7 cellular contexts compared by ENCODE assay signal in genomic region chr14:82122678-82123077, GRCh38.
"Had no signal": no experiment of that assay in that cellular context is flagged by ENCODE, and none has a peak within 500 bp of the region (broad histone marks: within the 10 kb centered on the region; RNA-seq: fewer than 3 reads in every experiment).

No MANE protein-coding gene starts in this region.

- ATAC-seq: HCT116, HepG2 had no signal

- H3K4me1 Mint-ChIP-seq: IgD-negative memory B cell had no signal

- H3K27ac Mint-ChIP-seq: HFFc6, IgD-negative memory B cell had no signal

- DNase-seq: GM23248, GOT3, H7, HFFc6 had no signal

- H3K27me3 Mint-ChIP-seq: IgD-negative memory B cell had no signal

- H3K36me3 Mint-ChIP-seq: IgD-negative memory B cell had no signal

- H3K4me3 Mint-ChIP-seq: HFFc6, IgD-negative memory B cell had no signal
